ENCODE assay signal across 15 cellular contexts in the genomic region with DNA sequence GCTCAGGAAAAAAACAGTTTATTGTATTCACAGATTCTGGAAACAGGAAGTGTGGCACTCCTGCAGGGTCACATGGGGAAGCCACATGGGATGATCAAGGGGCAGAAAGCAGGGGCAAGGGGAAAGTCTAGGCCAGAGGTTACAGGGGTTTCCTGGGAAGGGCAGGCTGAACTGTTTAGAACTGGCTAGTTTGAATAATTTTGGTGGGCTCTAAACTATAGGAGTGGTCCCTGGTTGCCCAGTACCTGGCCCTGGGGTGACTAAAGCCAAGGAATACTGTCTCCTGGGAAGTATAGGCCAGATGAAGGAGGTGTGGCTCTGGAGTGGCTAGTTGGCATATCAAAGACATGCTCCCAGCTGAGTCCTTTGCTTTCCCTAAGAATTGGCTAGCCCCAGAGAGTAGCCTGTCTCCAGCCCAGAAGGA.
DNase-seq lines count a peak whose midpoint lies in the region; ATAC-seq and TF ChIP-seq lines count a peak whose summit lies in the region.
"Had no signal": no experiment of that assay in that cellular context is flagged by ENCODE, and none has a peak within 500 bp of the region (broad histone marks: within the 10 kb centered on the region; RNA-seq: fewer than 3 reads in every experiment).

No MANE protein-coding gene starts in this region.

- DNase-seq in COLO829 (ENCODE audit: low spot score): peak; percentile 15
- DNase-seq in HT-29 (ENCODE audit: low spot score): peak; percentile 7
- DNase-seq in RWPE2 (ENCODE audit: low spot score): no peak
- peak; percentile 85 for DNase-seq in iPS-NIHi7 (ENCODE audit: extremely low spot score)
- DNase-seq in stimulated activated CD4-positive, alpha-beta T cell treated with anti-CD3 and anti-CD28 coated beads, Interleukin-4, amount 100 ng/mL, for 4 hours: no peak
- DNase-seq: activated CD8-positive, alpha-beta T cell treated with anti-CD3 and anti-CD28 coated beads for 36 hours; activated gamma-delta T cell; brain microvascular endothelial cell; CD4-positive, CD25-positive, alpha-beta regulatory T cell; effector memory CD4-positive, alpha-beta T cell; left ventricle myocardium superior; NCI-H1092 had no signal

- H3K36me3 ChIP-seq in RWPE2 (ENCODE audit: low read depth): no peaks in the 10 kb centered on the region
- H3K36me3 ChIP-seq: brain microvascular endothelial cell had no signal

- no peak for TF ChIP-seq CTCF in RWPE2 (IDR thresholded peaks at IDR 0.05; ENCODE audit: poor library complexity, severe bottlenecking)

- H3K27ac ChIP-seq in RWPE2 (ENCODE audit: poor library complexity, severe bottlenecking): no peak overlapping the region
- H3K27ac ChIP-seq: brain microvascular endothelial cell had no signal

- H3K4me3 ChIP-seq in RWPE2 (ENCODE audit: severe bottlenecking): no peak overlapping the region

- ATAC-seq in RWPE2 (ENCODE audit: low read depth) (peak; percentile 36; the same call in 2 of the 3 replicates), GM18909 (IDR thresholded peaks at IDR 0.05; ENCODE audit: poor library complexity, unreplicated experiment) (no peak), HG03520 (IDR thresholded peaks at IDR 0.05; ENCODE audit: unreplicated experiment) (no peak)
- no peak for ATAC-seq in activated CD4-positive, CD25-positive, alpha-beta regulatory T cell treated with anti-CD3 and anti-CD28 coated beads, Interleukin-2, amount 50 U/mL, for 24 hours
- ATAC-seq: activated CD8-positive, alpha-beta T cell treated with anti-CD3 and anti-CD28 coated beads for 36 hours; left ventricle myocardium superior had no signal

- no peaks in the 10 kb centered on the region for H3K9me3 ChIP-seq in RWPE2 (ENCODE audit: severe bottlenecking)

- no peaks in the 10 kb centered on the region for H3K27me3 ChIP-seq in RWPE2 (ENCODE audit: insufficient read depth, poor library complexity, severe bottlenecking)
- H3K27me3 ChIP-seq: brain microvascular endothelial cell had no signal

- no peaks in the 10 kb centered on the region for H3K4me1 ChIP-seq in RWPE2 (ENCODE audit: insufficient read depth, poor library complexity, severe bottlenecking)

Comparison
In these comparisons a context has a peak if more than half of its experiments do, and no peak if none do; other contexts are left out.
1. DNase-seq: peak in COLO829 (single experiment), HT-29 (single experiment) and iPS-NIHi7 (single experiment); none in RWPE2 (single experiment) and stimulated activated CD4-positive, alpha-beta T cell treated with anti-CD3 and anti-CD28 coated beads, Interleukin-4, amount 100 ng/mL, for 4 hours (0 of 2).